ENCODE assay signal across 1 cellular context in genomic region chr18:77093067-77093430, GRCh38.
TF ChIP-seq lines count a peak whose summit lies in the region.

No MANE protein-coding gene starts in this region.

TF ChIP-seq in WTC11, 78 proteins besides CTCF, POLR2A, EP300 and RAD21 (continued from another document):
- TF ChIP-seq SOX15 (CRISPR knock-in tag; IDR thresholded peaks at IDR 0.05) (no peak), ZNF219 (CRISPR knock-in tag; IDR thresholded peaks at IDR 0.05; ENCODE audit: borderline replicate concordance) (no peak), TEAD4 (CRISPR knock-in tag; IDR thresholded peaks at IDR 0.05) (no peak)
